1 cellular context compared by ENCODE assay signal in genomic region chr10:100934084-100934659, GRCh38.
TF ChIP-seq lines count a peak whose summit lies in the region.

No MANE protein-coding gene starts in this region.

TF ChIP-seq in SK-N-SH treated with all-trans-retinoic acid at 6 μM for 48 hours, 23 proteins besides CTCF, POLR2A, EP300 and RAD21 (continued from another document):
- TF ChIP-seq POU6F1 (CRISPR knock-in tag; IDR thresholded peaks at IDR 0.05; ENCODE audit: borderline replicate concordance, low read depth), result no peak
- no peak for TF ChIP-seq ESRRG (CRISPR knock-in tag; IDR thresholded peaks at IDR 0.05)
